Comparison of ENCODE assay signal across 8 cellular contexts in genomic region chr18:23585007-23585871, GRCh38. TPM values are rescaled to one million over a fixed set of nuclear protein-coding genes. Genes with fewer than 3 reads are reported as not detected.
DNase-seq lines count a peak whose midpoint lies in the region; ATAC-seq, FAIRE-seq and TF ChIP-seq lines count a peak whose summit lies in the region.

No MANE protein-coding gene starts in this region.

- DNase-seq in A549 (ENCODE audit: low read depth in 1 of 2, low spot score in 1 of 2), result peak in 1 of 2 experiments; percentile 38
- peak; percentile 40 for DNase-seq in GM12865 (ENCODE audit: low read depth)
- DNase-seq in SK-N-MC (ENCODE audit: low read depth, low spot score), result no peak
- peak; percentile 11 to 21 (median 15) for DNase-seq in effector memory CD8-positive, alpha-beta T cell
- DNase-seq in AG08396 (ENCODE audit: low spot score), result no peak
- DNase-seq in SK-N-DZ (ENCODE audit: low spot score), result no peak
- no peak for DNase-seq in NCI-H2227 treated with DMSO at 0.1 percent for 48 hours (lab: John Stamatoyannopoulos, UW)

- H3K36me3 ChIP-seq in SK-N-MC (ENCODE audit: insufficient read depth, low read length) (no peaks in the 10 kb centered on the region), muscle layer of colon (ENCODE audit: insufficient read depth, low read length) (peaks cover 11% of the 10 kb centered on the region)

- H3K9me3 ChIP-seq in A549, result no peaks in the 10 kb centered on the region
- no peaks in the 10 kb centered on the region for H3K9me3 ChIP-seq in SK-N-MC (ENCODE audit: low read depth, low read length)
- H3K9me3 ChIP-seq in muscle layer of colon (ENCODE audit: low read length), result no peaks in the 10 kb centered on the region

- no peak for TF ChIP-seq EP300 in A549 (IDR thresholded peaks at IDR 0.05)

- H3K27ac ChIP-seq in A549, result peak overlapping the region; percentile 98 to 99
- H3K27ac ChIP-seq in SK-N-MC, result no peak overlapping the region
- H3K27ac ChIP-seq in muscle layer of colon (ENCODE audit: low read depth, low read length), result peak overlapping the region; percentile 94

- TF ChIP-seq POLR2A in A549 (IDR thresholded peaks at IDR 0.05; ENCODE audit: low read length), result no peak

- 26% methylated on average over 18 of the region's 19 CpGs for WGBS in A549 (ENCODE audit: missing lambda C conversion rate)

- no peak for FAIRE-seq in A549 (lab: Jason Lieb, UNC)

- no peaks in the 10 kb centered on the region for H3K9me3 Mint-ChIP-seq in effector memory CD8-positive, alpha-beta T cell

- H3K4me2 ChIP-seq in A549, result peak overlapping the region; percentile 84

- TF ChIP-seq RAD21 in A549 (conservative IDR thresholded peaks at IDR 0.05 in 1 of 2, IDR thresholded peaks at IDR 0.05 in 1 of 2), result no peak

- peak overlapping the region; percentile 89 to 96 for H3K27ac Mint-ChIP-seq in effector memory CD8-positive, alpha-beta T cell

- no peaks in the 10 kb centered on the region for H3K27me3 Mint-ChIP-seq in effector memory CD8-positive, alpha-beta T cell

- H3K4me1 ChIP-seq in A549 (peaks cover 56% of the 10 kb centered on the region), muscle layer of colon (ENCODE audit: insufficient read depth, low read length) (peaks cover 24% of the 10 kb centered on the region)

- no peaks in the 10 kb centered on the region for H3K27me3 ChIP-seq in muscle layer of colon (ENCODE audit: control insufficient read depth in 1 of 2, insufficient read depth in 2 of 2, low read length in 2 of 2)

- peak in 1 of 2 experiments; percentile 2; a peak in 1 of 6 replicates for ATAC-seq in A549
- ATAC-seq in effector memory CD8-positive, alpha-beta T cell (replicated peaks), result no peak

- H3K9ac ChIP-seq in SK-N-MC (ENCODE audit: insufficient read length), result peak overlapping the region; percentile 84
- H3K9ac ChIP-seq in muscle layer of colon (ENCODE audit: low read length), result peak overlapping the region; percentile 96

- peak overlapping the region; percentile 92 to 93 for H3K4me3 Mint-ChIP-seq in effector memory CD8-positive, alpha-beta T cell

- peaks cover 39% of the 10 kb centered on the region for H3K36me3 Mint-ChIP-seq in effector memory CD8-positive, alpha-beta T cell (ENCODE audit: insufficient read depth)

- POLR2A ChIA-PET in A549 (lab: Yijun Ruan, JAX), result interaction anchor here (0.5 kb wide), 1 partner anchor 134 kb away, joined by 3 read pairs; no protein-coding TSS in a partner anchor

- peak overlapping the region; percentile 93 for H3K4me3 ChIP-seq in A549
- peak overlapping the region; percentile 100 for H3K4me3 ChIP-seq in GM12865 (ENCODE audit: low read depth, low read length)
- peak overlapping the region; percentile 92 for H3K4me3 ChIP-seq in SK-N-MC
- H3K4me3 ChIP-seq in muscle layer of colon (ENCODE audit: low read depth in 1 of 2, low read length in 2 of 2), result peak overlapping the region; percentile 84 to 90

- CTCF ChIA-PET in A549 (lab: Yijun Ruan, JAX), result interaction anchor here (0.8 to 2.8 kb wide), 5 partner anchors 28 to 118 kb away, joined by 3 to 11 read pairs (median 5); no protein-coding TSS in a partner anchor

- TF ChIP-seq CTCF in A549 (IDR thresholded peaks at IDR 0.05) (no peak), GM12865 (IDR thresholded peaks at IDR 0.05; ENCODE audit: insufficient read depth, low read depth, low read length, missing control alignments) (no peak)

- peaks cover 45 to 51% of the 10 kb centered on the region in 2 donors for H3K4me1 Mint-ChIP-seq in effector memory CD8-positive, alpha-beta T cell (ENCODE audit: low read depth in 2 of 2)

TF ChIP-seq in A549, 52 proteins besides CTCF, POLR2A, EP300 and RAD21:
- TF ChIP-seq NFE2L2 (conservative IDR thresholded peaks at IDR 0.05; ENCODE audit: low read length) (no peak), ZC3H11A (IDR thresholded peaks at IDR 0.05) (no peak), SMC3 (IDR thresholded peaks at IDR 0.05) (no peak), EHMT2 (IDR thresholded peaks at IDR 0.05; ENCODE audit: low read depth) (no peak), E2F6 (IDR thresholded peaks at IDR 0.05; ENCODE audit: borderline replicate concordance, low read depth) (no peak), RFX5 (IDR thresholded peaks at IDR 0.05) (no peak), BHLHE40 (IDR thresholded peaks at IDR 0.05; ENCODE audit: low read depth, low read length) (no peak), CBX2 (IDR thresholded peaks at IDR 0.05; ENCODE audit: borderline replicate concordance, low read depth) (no peak)

RNA-seq across cellular contexts. Expression of gene NPC1, which starts 1.1 kb away (rescaled TPM):
- polyA plus RNA-seq in A549 (2011; rRNA removed) (42.5 and 45.0 TPM in 2 replicates), A549 (2017; fragmentation: RNase III; extraction: RNeasy Plus Mini Kit Qiagen cat#74134 plus additional on column Dnase treatment) (56.9 to 69.2 TPM (median 61.4 TPM) in 3 replicates)
- 31.4 and 37.2 TPM in 2 replicates for polyA plus RNA-seq in A549 (2012; cell fraction: cytosol; rRNA removed)
- polyA plus RNA-seq in A549 (2012; cell fraction: nucleus; rRNA removed), result 106 and 115 TPM in 2 replicates
- 121 and 124 TPM in 2 replicates for polyA minus RNA-seq in A549 (2011; rRNA and poly(A)+ RNA removed)
- polyA plus RNA-seq in SK-N-DZ (2014; cell fraction: cytosol; rRNA removed), result 14.5 and 17.0 TPM in 2 replicates
- polyA plus RNA-seq in SK-N-DZ (2014; cell fraction: nucleus; rRNA removed), result 20.8 and 26.8 TPM in 2 replicates

Comparison
In these comparisons a context has a peak if more than half of its experiments do, and no peak if none do; other contexts are left out.
1. DNase-seq: peak in GM12865 (single experiment) and effector memory CD8-positive, alpha-beta T cell (3 of 3); none in SK-N-MC (single experiment), AG08396 (single experiment), SK-N-DZ (single experiment) and NCI-H2227 treated with DMSO at 0.1 percent for 48 hours (single experiment).
2. Peak in every context shown above with its lines, with median percentiles within 50 percentile points of each other: H3K4me3 ChIP-seq.